ENCODE assay signal across 1 cellular context in genomic region chr15:67174446-67174845, GRCh38.
TF ChIP-seq lines count a peak whose summit lies in the region.

No MANE protein-coding gene starts in this region.

TF ChIP-seq in IMR-90, 13 proteins besides CTCF, POLR2A, EP300 and RAD21:
- no peak for TF ChIP-seq ELK1 (IDR thresholded peaks at IDR 0.05; ENCODE audit: borderline replicate concordance, low read depth, low read length)
- TF ChIP-seq USF2 (IDR thresholded peaks at IDR 0.05; ENCODE audit: low read depth, low read length): no peak
- no peak for TF ChIP-seq NFE2L2 (IDR thresholded peaks at IDR 0.05; ENCODE audit: low read depth, low read length)
- no peak for TF ChIP-seq RFX5 (IDR thresholded peaks at IDR 0.05; ENCODE audit: low read depth, low read length)
- no peak for TF ChIP-seq MAZ (IDR thresholded peaks at IDR 0.05; ENCODE audit: borderline replicate concordance, low read depth, low read length)
- no peak for TF ChIP-seq CEBPB (IDR thresholded peaks at IDR 0.05; ENCODE audit: low read depth, low read length)
